Comparison of ENCODE assay signal across 1 cellular context in genomic region chr3:142976621-142977398, GRCh38.
TF ChIP-seq lines count a peak whose summit lies in the region.

No MANE protein-coding gene starts in this region.

TF ChIP-seq in HepG2, 621 proteins besides CTCF, POLR2A, EP300 and RAD21 (continued from another document and continues in another):
- TF ChIP-seq HMGXB3 (CRISPR knock-in tag; IDR thresholded peaks at IDR 0.05; ENCODE audit: borderline replicate concordance): peak; percentile 42; the same call in 1 of the 2 replicates
- TF ChIP-seq ZNF510 (CRISPR knock-in tag; IDR thresholded peaks at IDR 0.05; ENCODE audit: low read depth): no peak
- no peak for TF ChIP-seq CHCHD3 (CRISPR knock-in tag; IDR thresholded peaks at IDR 0.05)
- no peak for TF ChIP-seq ZNF468 (CRISPR knock-in tag; IDR thresholded peaks at IDR 0.05)
- no peak for TF ChIP-seq NFAT5 (CRISPR knock-in tag; IDR thresholded peaks at IDR 0.05)
- no peak for TF ChIP-seq ZNF883 (CRISPR knock-in tag; IDR thresholded peaks at IDR 0.05; ENCODE audit: not compliant biosample characterization)
- TF ChIP-seq KAT7 (CRISPR knock-in tag; IDR thresholded peaks at IDR 0.05; ENCODE audit: borderline replicate concordance): no peak
- TF ChIP-seq POLR2AphosphoS5 (IDR thresholded peaks at IDR 0.05; ENCODE audit: low read depth, low read length): no peak
- TF ChIP-seq HOXD1 (CRISPR knock-in tag; IDR thresholded peaks at IDR 0.05): no peak
- TF ChIP-seq TSC22D2 (CRISPR knock-in tag; IDR thresholded peaks at IDR 0.05; ENCODE audit: borderline replicate concordance): no peak
- no peak for TF ChIP-seq ZNF773 (CRISPR knock-in tag; IDR thresholded peaks at IDR 0.05; ENCODE audit: borderline replicate concordance)
- TF ChIP-seq HNF1B (CRISPR knock-in tag; IDR thresholded peaks at IDR 0.05): 0 out of 2 replicates have a peak, but pooled peaks have one; percentile 54
- TF ChIP-seq CSRNP1 (CRISPR knock-in tag; IDR thresholded peaks at IDR 0.05): no peak
- TF ChIP-seq ATF6 (CRISPR knock-in tag; conservative IDR thresholded peaks at IDR 0.05): no peak
- no peak for TF ChIP-seq ZNF317 (CRISPR knock-in tag; IDR thresholded peaks at IDR 0.05)
- TF ChIP-seq CREM (IDR thresholded peaks at IDR 0.05): 0 out of 2 replicates have a peak, but pooled peaks have one; percentile 25
- TF ChIP-seq CREM (CRISPR knock-in tag; IDR thresholded peaks at IDR 0.05): no peak
- TF ChIP-seq MLLT10 (CRISPR knock-in tag; IDR thresholded peaks at IDR 0.05): no peak
- TF ChIP-seq ZNF569 (CRISPR knock-in tag; IDR thresholded peaks at IDR 0.05; ENCODE audit: borderline replicate concordance): no peak
- TF ChIP-seq HES4 (CRISPR knock-in tag; IDR thresholded peaks at IDR 0.05; ENCODE audit: borderline replicate concordance): no peak
- peak; percentile 36; the same call in 1 of the 2 replicates for TF ChIP-seq PRDM10 (CRISPR knock-in tag; IDR thresholded peaks at IDR 0.05; ENCODE audit: low read depth)
- TF ChIP-seq NCOA2 (CRISPR knock-in tag; IDR thresholded peaks at IDR 0.05): peak; percentile 79
- TF ChIP-seq MED1 (CRISPR knock-in tag; IDR thresholded peaks at IDR 0.05): peak; percentile 84
- no peak for TF ChIP-seq SIN3A (IDR thresholded peaks at IDR 0.05; ENCODE audit: borderline replicate concordance, low read depth, low read length)
- TF ChIP-seq ZNF614 (CRISPR knock-in tag; IDR thresholded peaks at IDR 0.05; ENCODE audit: borderline replicate concordance): peak; percentile 44; the same call in 1 of the 2 replicates
- TF ChIP-seq ZNF83 (CRISPR knock-in tag; IDR thresholded peaks at IDR 0.05; ENCODE audit: borderline replicate concordance): no peak
- TF ChIP-seq RBFOX2 (IDR thresholded peaks at IDR 0.05; ENCODE audit: low read depth, low read length): no peak
- TF ChIP-seq SOX5 (CRISPR knock-in tag; IDR thresholded peaks at IDR 0.05; ENCODE audit: borderline replicate concordance): peak; percentile 29; the same call in 1 of the 2 replicates
- no peak; the same call in 1 of the 2 replicates for TF ChIP-seq ZNF563 (CRISPR knock-in tag; IDR thresholded peaks at IDR 0.05)
- TF ChIP-seq NCOA1 (CRISPR knock-in tag; IDR thresholded peaks at IDR 0.05): no peak
- TF ChIP-seq ZNF800 (CRISPR knock-in tag; IDR thresholded peaks at IDR 0.05): no peak
- TF ChIP-seq BRCA1 (CRISPR knock-in tag; IDR thresholded peaks at IDR 0.05): no peak
- TF ChIP-seq ETV5 (CRISPR knock-in tag; IDR thresholded peaks at IDR 0.05; ENCODE audit: borderline replicate concordance): peak; percentile 64; the same call in 1 of the 2 replicates
- TF ChIP-seq CSRNP2 (CRISPR knock-in tag; conservative IDR thresholded peaks at IDR 0.05; ENCODE audit: low read depth): no peak
- TF ChIP-seq KLF11 (CRISPR knock-in tag; IDR thresholded peaks at IDR 0.05): no peak
- TF ChIP-seq KMT2B (CRISPR knock-in tag; IDR thresholded peaks at IDR 0.05): peak; percentile 65; the same call in 1 of the 2 replicates
